19 cellular contexts compared by ENCODE assay signal in the genomic region with DNA sequence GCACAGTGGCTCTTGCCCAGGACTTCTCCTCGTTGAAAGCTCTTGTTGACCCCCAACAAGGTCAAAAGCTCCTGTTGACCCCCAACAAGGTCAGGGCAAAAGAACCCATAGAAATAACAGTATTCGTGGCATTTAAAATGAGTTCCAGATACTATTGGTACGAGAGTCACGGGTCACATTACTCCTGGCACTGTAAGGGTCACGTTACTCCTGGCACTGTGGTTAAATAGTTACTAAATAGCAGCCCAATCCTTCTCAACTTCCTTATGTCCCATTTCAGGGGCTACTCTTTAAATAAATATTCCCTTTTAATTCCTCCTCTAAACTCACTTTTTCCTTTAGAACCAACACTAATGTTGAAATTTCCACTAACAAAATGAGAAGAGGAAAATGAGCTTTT.
"Had no signal": no experiment of that assay in that cellular context is flagged by ENCODE, and none has a peak within 500 bp of the region (broad histone marks: within the 10 kb centered on the region; RNA-seq: fewer than 3 reads in every experiment).

No MANE protein-coding gene starts in this region.

- H3K9me3 ChIP-seq: esophagus squamous epithelium, left ventricle myocardium inferior, lower lobe of right lung, suprapubic skin, thyroid gland, vagina had no signal

- H3K27ac ChIP-seq: dorsolateral prefrontal cortex, epithelial cell of prostate, esophagus squamous epithelium, foreskin keratinocyte, hepatocyte, left ventricle myocardium inferior, lower lobe of right lung, suprapubic skin, thyroid gland, vagina had no signal

- DNase-seq: cortex of kidney; dorsolateral prefrontal cortex; effector CD8-positive, alpha-beta T cell; esophagus squamous epithelium; foreskin keratinocyte; kidney glomerular epithelial cell; left ventricle myocardium inferior; lower lobe of right lung; midbrain; naive B cell; right cardiac atrium; stimulated activated CD4-positive, alpha-beta T cell treated with anti-CD3 and anti-CD28 coated beads, Interleukin-4, amount 100 ng/mL, for 1 hour; stimulated activated CD8-positive, alpha-beta memory T cell treated with anti-CD3 and anti-CD28 coated beads, Interleukin-4, amount 100 ng/mL, for 48 hours; stimulated activated naive CD8-positive, alpha-beta T cell treated with anti-CD3 and anti-CD28 coated beads, Interleukin-15, Interleukin-2, amounts not matched to agents 100 U/mL and 50 U/mL, for 24 hours; thyroid gland had no signal

- H3K4me2 ChIP-seq: hepatocyte had no signal

- H3K27me3 ChIP-seq: dorsolateral prefrontal cortex, thyroid gland, vagina had no signal

- H2AFZ ChIP-seq: hepatocyte had no signal

- H3K36me3 ChIP-seq: esophagus squamous epithelium, left ventricle myocardium inferior, lower lobe of right lung, suprapubic skin, thyroid gland, vagina had no signal

- H3K4me3 ChIP-seq: dorsolateral prefrontal cortex, esophagus squamous epithelium, hepatocyte, left ventricle myocardium inferior, lower lobe of right lung, suprapubic skin, thyroid gland, vagina had no signal

- H3K4me1 ChIP-seq: esophagus squamous epithelium, foreskin keratinocyte, left ventricle myocardium inferior, lower lobe of right lung, suprapubic skin, thyroid gland, vagina had no signal
